Comparison of ENCODE assay signal across 23 cellular contexts in the genomic region with DNA sequence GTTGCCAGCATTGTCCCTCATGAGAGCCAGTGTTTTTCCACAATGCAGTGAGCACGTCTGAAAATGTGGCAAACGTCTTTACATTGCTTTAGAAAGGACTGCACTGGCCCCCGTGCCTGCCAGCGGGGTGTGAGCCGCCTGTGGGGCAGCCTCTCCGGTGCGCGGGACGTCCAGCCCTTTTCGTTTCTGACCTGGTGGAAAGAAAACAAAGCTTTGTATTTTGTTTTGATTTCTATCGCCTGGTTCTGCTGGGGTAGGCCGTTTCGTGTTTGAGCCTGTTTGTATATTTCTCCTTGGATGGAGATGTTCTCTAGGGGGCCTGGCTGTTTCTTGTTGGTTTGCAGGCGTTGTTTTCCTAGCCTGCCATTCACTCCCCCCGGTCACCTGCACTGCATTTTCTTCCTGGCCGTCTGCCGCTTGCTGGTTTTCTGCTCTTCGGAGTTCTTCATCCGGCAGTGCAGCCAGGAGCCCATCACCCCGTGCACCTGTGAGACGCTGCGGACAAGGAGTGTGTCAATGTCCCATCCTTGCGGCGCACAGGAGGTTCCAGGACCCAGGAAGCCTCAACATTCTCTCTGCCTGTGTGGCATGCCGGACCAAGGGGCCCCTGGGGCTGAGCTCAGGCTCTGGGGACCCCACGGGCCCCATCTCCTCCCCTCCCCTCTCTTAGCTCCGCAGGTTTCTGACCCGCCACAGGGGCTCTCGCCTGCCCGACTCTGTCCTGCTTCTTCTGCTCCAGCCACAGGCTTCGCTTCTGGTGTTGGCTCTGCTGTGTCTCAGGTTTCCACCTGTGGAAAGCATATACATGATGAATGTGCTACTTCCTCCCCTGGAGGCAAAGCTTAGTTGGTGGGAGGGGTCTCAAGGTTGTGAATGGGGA.
A peak's percentile ranks its signal among the peaks of the same experiment; 100 is the strongest.
DNase-seq lines count a peak whose midpoint lies in the region; ATAC-seq and TF ChIP-seq lines count a peak whose summit lies in the region.
"Had no signal": no experiment of that assay in that cellular context is flagged by ENCODE, and none has a peak within 500 bp of the region (broad histone marks: within the 10 kb centered on the region; RNA-seq: fewer than 3 reads in every experiment).

No MANE protein-coding gene starts in this region.

- H3K4me3 Mint-ChIP-seq in chondrocyte (ENCODE audit: unreplicated experiment) (no peak overlapping the region), type B pancreatic cell (peak overlapping the region; percentile 54)

- H3K9me3 ChIP-seq in HUES6 (ENCODE audit: control insufficient read depth, insufficient read depth, low read depth, low read length), result no peaks in the 10 kb centered on the region
- H3K9me3 ChIP-seq: adrenal gland, transverse colon had no signal

- no peaks in the 10 kb centered on the region for H3K36me3 ChIP-seq in HUES6 (ENCODE audit: control insufficient read depth, insufficient read depth, low read length)
- H3K36me3 ChIP-seq: adrenal gland, transverse colon had no signal

- DNase-seq in chondrocyte (ENCODE audit: low spot score), result peak; percentile 74
- DNase-seq in left kidney (ENCODE audit: low read depth, low spot score), result peak; percentile 74
- DNase-seq in type B pancreatic cell (ENCODE audit: extremely low spot score, unreplicated experiment), result no peak
- no peak for DNase-seq in NCI-H1436 (lab: John Stamatoyannopoulos, UW)
- DNase-seq: activated gamma-delta T cell; adrenal gland; AML-193; Calu3; hypothalamus; left cardiac atrium; midbrain; NCI-H1436 treated with DMSO at 0.1 percent for 48 hours; NCI-H2171; NCI-H526 treated with DMSO at 0.1 percent for 48 hours; SIG-M5; small intestine; stimulated activated CD4-positive, alpha-beta T cell treated with anti-CD3 and anti-CD28 coated beads, Interleukin-2, amount 100 ng/mL, for 48 hours; stimulated activated naive CD8-positive, alpha-beta T cell treated with anti-CD3 and anti-CD28 coated beads, Interleukin-15, Interleukin-2, amounts not matched to agents 100 U/mL and 50 U/mL, for 24 hours; T-helper 1 cell; transverse colon had no signal

- peaks cover 29% of the 10 kb centered on the region for H3K4me1 ChIP-seq in HUES6 (ENCODE audit: control insufficient read depth, insufficient read depth, low read length)
- H3K4me1 ChIP-seq: adrenal gland, transverse colon had no signal

- peak overlapping the region; percentile 35; the same call in 1 of the 2 replicates for H3K4me3 ChIP-seq in HUES6 (ENCODE audit: low read depth, low read length)
- H3K4me3 ChIP-seq: adrenal gland, transverse colon had no signal

- H3K9ac ChIP-seq in HUES6 (ENCODE audit: low read length), result no peak overlapping the region

- H3K27ac Mint-ChIP-seq in chondrocyte (ENCODE audit: unreplicated experiment), result no peak overlapping the region
- peak overlapping the region; percentile 30 for H3K27ac Mint-ChIP-seq in type B pancreatic cell

- TF ChIP-seq CTCF in chondrocyte (IDR thresholded peaks at IDR 0.05) (no peak), type B pancreatic cell (conservative IDR thresholded peaks at IDR 0.05) (no peak)

- H3K27me3 Mint-ChIP-seq in chondrocyte (ENCODE audit: low read depth) (peaks cover 9% of the 10 kb centered on the region), type B pancreatic cell (peaks cover 39% of the 10 kb centered on the region)

- ATAC-seq in GM21619 (IDR thresholded peaks at IDR 0.05; ENCODE audit: unreplicated experiment) (no peak), HG03196 (IDR thresholded peaks at IDR 0.05; ENCODE audit: unreplicated experiment) (no peak)
- ATAC-seq: stimulated activated naive CD8-positive, alpha-beta T cell treated with anti-CD3 and anti-CD28 coated beads, Interleukin-15, Interleukin-2, amounts not matched to agents 100 U/mL and 50 U/mL, for 24 hours had no signal

- no peaks in the 10 kb centered on the region for H3K36me3 Mint-ChIP-seq in chondrocyte (ENCODE audit: low read depth)
- no peaks in the 10 kb centered on the region for H3K36me3 Mint-ChIP-seq in type B pancreatic cell

- no peak overlapping the region for H3K27ac ChIP-seq in HUES6 (ENCODE audit: low read depth, low read length)
- H3K27ac ChIP-seq: adrenal gland, transverse colon had no signal

- H3K9me3 Mint-ChIP-seq in chondrocyte (ENCODE audit: low read depth) (no peaks in the 10 kb centered on the region), type B pancreatic cell (no peaks in the 10 kb centered on the region)

- H3K4me1 Mint-ChIP-seq in chondrocyte (ENCODE audit: low read depth) (peaks cover 6% of the 10 kb centered on the region), type B pancreatic cell (ENCODE audit: unreplicated experiment) (peaks cover 34% of the 10 kb centered on the region)

- peaks cover 60% of the 10 kb centered on the region for H3K27me3 ChIP-seq in HUES6 (ENCODE audit: control insufficient read depth, insufficient read depth, low read length)
- H3K27me3 ChIP-seq: adrenal gland had no signal

Comparison
In these comparisons a context has a peak if more than half of its experiments do, and no peak if none do; other contexts are left out.
1. DNase-seq: peak in chondrocyte (single experiment) and left kidney (single experiment); none in type B pancreatic cell (single experiment) and NCI-H1436 (single experiment).